In genomic region chr7:144217200-144217599, GRCh38 we compare ENCODE assay signal across 7 cellular contexts. TPM values are rescaled to one million over a fixed set of nuclear protein-coding genes. Genes with fewer than 3 reads are reported as not detected.
"Had no signal": no experiment of that assay in that cellular context is flagged by ENCODE, and none has a peak within 500 bp of the region (broad histone marks: within the 10 kb centered on the region; RNA-seq: fewer than 3 reads in every experiment).

No MANE protein-coding gene starts in this region.

RNA-seq across cellular contexts. Expression of gene ARHGEF35, which starts 21.6 kb away (rescaled TPM):
- total RNA-seq: HFFc6 had no signal
- polyA plus RNA-seq: HepG2 had no signal

RNA-seq across cellular contexts. Expression of gene OR2A42, which starts 22.2 kb away (rescaled TPM):
- total RNA-seq: H4, H7, HepG2, HFFc6, HT1080 had no signal
- polyA plus RNA-seq: HepG2, IgD-negative memory B cell had no signal

RNA-seq across cellular contexts. Expression of gene CTAGE4, which starts 33.9 kb away (rescaled TPM):
- total RNA-seq: GM23248, HepG2, HFFc6 had no signal
- polyA plus RNA-seq: HepG2, IgD-negative memory B cell had no signal

RNA-seq across cellular contexts. Expression of gene OR2A7, which starts 47.4 kb away (rescaled TPM):
- total RNA-seq: GM23248, H4, HepG2, HFFc6, HT1080 had no signal
- polyA plus RNA-seq: HepG2 had no signal

RNA-seq across cellular contexts. Expression of gene CTAGE8, which starts 51.9 kb away (rescaled TPM):
- total RNA-seq: GM23248, H7, HepG2, HFFc6, HT1080 had no signal
- polyA plus RNA-seq: GM23248, HepG2 had no signal
